8 cellular contexts compared by ENCODE assay signal in genomic region chr9:131503626-131504465, GRCh38. TPM values are rescaled to one million over a fixed set of nuclear protein-coding genes. Genes with fewer than 3 reads are reported as not detected.
DNase-seq lines count a peak whose midpoint lies in the region; TF ChIP-seq lines count a peak whose summit lies in the region.

No MANE protein-coding gene starts in this region.

- TF ChIP-seq CTCF in H9 (conservative IDR thresholded peaks at IDR 0.05) (no peak), astrocyte of the spinal cord (IDR thresholded peaks at IDR 0.05; ENCODE audit: low read depth, low read length) (no peak)

- H3K23ac ChIP-seq in H9 (ENCODE audit: insufficient read length, low read depth, low read length), result no peak overlapping the region

- H3K27ac ChIP-seq in ACC112 (ENCODE audit: low read depth, low read length) (no peak overlapping the region), H9 (ENCODE audit: insufficient read length, low read depth, low read length) (no peak overlapping the region)

- H3K9ac ChIP-seq in H9 (ENCODE audit: extremely low read depth, insufficient read length, low read length), result peak overlapping the region; percentile 21

- no peak overlapping the region for H2BK12ac ChIP-seq in H9 (ENCODE audit: insufficient read length, low read depth, low read length)

- H4K91ac ChIP-seq in H9 (ENCODE audit: insufficient read length, low read depth, low read length), result no peak overlapping the region

- peak overlapping the region; percentile 64 for H2AFZ ChIP-seq in ACC112 (ENCODE audit: low read length, unreplicated experiment)
- no peak overlapping the region for H2AFZ ChIP-seq in H9 (ENCODE audit: low read length)

- H2BK15ac ChIP-seq in H9 (ENCODE audit: low read depth, low read length), result no peak overlapping the region

- no peak overlapping the region for H3K4ac ChIP-seq in H9 (ENCODE audit: low read depth, low read length)

- H3K4me3 Mint-ChIP-seq in H9, result peak overlapping the region; percentile 86 to 90

- H3K27me3 ChIP-seq in ACC112 (ENCODE audit: insufficient read depth, low read length) (no peaks in the 10 kb centered on the region), H9 (ENCODE audit: insufficient read depth, low read length) (no peaks in the 10 kb centered on the region)

- peaks cover 37 to 55% of the 10 kb centered on the region in 2 experiments for H3K4me1 Mint-ChIP-seq in H9

- no peak overlapping the region for H2BK5ac ChIP-seq in H9 (ENCODE audit: insufficient read length, low read length)

- no peak overlapping the region for H3K56ac ChIP-seq in H9 (ENCODE audit: insufficient read length, low read depth, low read length)

- no peaks in the 10 kb centered on the region for H3K79me1 ChIP-seq in H9 (ENCODE audit: insufficient read depth, low read depth, low read length, poor library complexity, severe bottlenecking)

- H3K4me1 ChIP-seq in ACC112 (ENCODE audit: control insufficient read depth, insufficient read depth, low read length, unreplicated experiment) (no peaks in the 10 kb centered on the region), H9 (ENCODE audit: insufficient read depth, low read length) (no peaks in the 10 kb centered on the region)

- H3K36me3 Mint-ChIP-seq in H9 (ENCODE audit: insufficient read depth in 1 of 3, low read depth in 3 of 3), result peaks cover 7 to 52% (median 47%) of the 10 kb centered on the region in 3 experiments; a peak in 6 of 7 replicates

- H3K23me2 ChIP-seq in H9 (ENCODE audit: insufficient read length, low read depth, low read length, poor library complexity, severe bottlenecking), result peaks cover 9% of the 10 kb centered on the region

- H2BK20ac ChIP-seq in H9 (ENCODE audit: low read depth, low read length, poor library complexity, severe bottlenecking), result no peak overlapping the region

- DNase-seq in H9, result peak; percentile 49
- DNase-seq in T-helper 1 cell, result peak in 4 of 5 donors; percentile 25 to 72 (median 36)
- peak; percentile 22 for DNase-seq in astrocyte of the spinal cord (ENCODE audit: low read depth, low spot score)
- DNase-seq in left kidney (ENCODE audit: low read depth, low spot score), result peak; percentile 35
- DNase-seq in stimulated activated CD4-positive, alpha-beta T cell treated with anti-CD3 and anti-CD28 coated beads, TNF-alpha, amount 100 ng/mL, for 4 hours (ENCODE audit: low read depth in 3 of 3), result peak in 2 of 3 experiments; percentile 19 to 22
- no peak for DNase-seq in NCI-H146 (lab: John Stamatoyannopoulos, UW)
- DNase-seq in anterior cingulate cortex (lab: John Stamatoyannopoulos, UW), result no peak

- H3K27ac Mint-ChIP-seq in H9, result peak overlapping the region in 2 of 3 experiments; percentile 62 to 94; a peak in 4 of 7 replicates

- in situ Hi-C loops in astrocyte of the spinal cord (cut with HindIII; ENCODE audit: low sequenced_read_pairs), result no loop called here

- H3K4me3 ChIP-seq in ACC112 (ENCODE audit: low read depth, low read length) (peak overlapping the region; percentile 87), astrocyte of the spinal cord (ENCODE audit: low read depth, low read length) (peak overlapping the region; percentile 82)

- no peak overlapping the region for H3T11ph ChIP-seq in H9 (ENCODE audit: low read length)

- H4K8ac ChIP-seq in H9 (replicated peaks; ENCODE audit: insufficient read length, low read depth, low read length), result no peak overlapping the region

- H4K5ac ChIP-seq in H9 (ENCODE audit: insufficient read length, low read depth, low read length), result no peak overlapping the region

- peak overlapping the region; percentile 58 for H3K4me2 ChIP-seq in H9 (ENCODE audit: insufficient read depth, insufficient read length, low read length)

- H2AK5ac ChIP-seq in H9 (ENCODE audit: insufficient read length, low read length), result no peak overlapping the region

- H4K20me1 ChIP-seq in H9 (ENCODE audit: control insufficient read depth, insufficient read depth, insufficient read length), result peaks cover 2% of the 10 kb centered on the region

- H3K14ac ChIP-seq in H9 (ENCODE audit: insufficient read depth, low read length), result no peak overlapping the region

- no peak overlapping the region for H2BK120ac ChIP-seq in H9 (ENCODE audit: low read depth, low read length, poor library complexity, severe bottlenecking)

- no peaks in the 10 kb centered on the region for H3K9me3 Mint-ChIP-seq in H9

- H3K27me3 Mint-ChIP-seq in H9 (ENCODE audit: low read depth), result peaks cover 7% of the 10 kb centered on the region

- no peaks in the 10 kb centered on the region for H3K9me3 ChIP-seq in H9 (ENCODE audit: control insufficient read depth, low read depth, low read length)

- H3K79me2 ChIP-seq in ACC112 (ENCODE audit: control insufficient read depth, insufficient read depth, low read length, unreplicated experiment) (peaks cover 6% of the 10 kb centered on the region), H9 (ENCODE audit: insufficient read depth, low read length) (no peaks in the 10 kb centered on the region)

- peaks cover 10% of the 10 kb centered on the region; the same call in 1 of the 2 replicates for H3K36me3 ChIP-seq in ACC112 (ENCODE audit: insufficient read depth, low read length)

- H3K18ac ChIP-seq in H9 (ENCODE audit: insufficient read length, low read depth, low read length), result no peak overlapping the region

- no CpG with 5 or more reads among the region's 32 CpGs for WGBS in H9 (ENCODE audit: extremely low coverage, insufficient read length, low lambda C conversion rate)

RNA-seq across cellular contexts. Expression of gene POMT1, which starts 1.1 kb away (rescaled TPM):
- total RNA-seq in H9 (2021), result 34.0 and 34.1 TPM in 2 replicates

RNA-seq across cellular contexts. Expression of gene UCK1, which starts 27.2 kb away (rescaled TPM):
- total RNA-seq in H9 (2021), result 51.2 and 54.2 TPM in 2 replicates

RNA-seq across cellular contexts. Expression of gene PRRT1B, which starts 41.5 kb away (rescaled TPM):
- total RNA-seq in H9 (2021), result 0.72 and 1.0 TPM in 2 replicates

Comparison
In these comparisons a context has a peak if more than half of its experiments do, and no peak if none do; other contexts are left out.
1. DNase-seq: peak in H9 (single experiment), T-helper 1 cell (4 of 5), astrocyte of the spinal cord (single experiment), left kidney (single experiment) and stimulated activated CD4-positive, alpha-beta T cell treated with anti-CD3 and anti-CD28 coated beads, TNF-alpha, amount 100 ng/mL, for 4 hours (2 of 3); none in NCI-H146 (single experiment) and anterior cingulate cortex (0 of 58).